In genomic region chr12:27710592-27711311, GRCh38 we compare ENCODE assay signal across 8 cellular contexts. TPM values are rescaled to one million over a fixed set of nuclear protein-coding genes. Genes with fewer than 3 reads are reported as not detected.
DNase-seq lines count a peak whose midpoint lies in the region; ATAC-seq and TF ChIP-seq lines count a peak whose summit lies in the region.

Gene MRPS35, plus strand, starts transcription at chr12:27710832. Its CDS starts 12 bp downstream, at chr12:27710844.

- H3K36me3 Mint-ChIP-seq in HFFc6 (ENCODE audit: low read depth): peaks cover 26% of the 10 kb centered on the region
- peaks cover 13% of the 10 kb centered on the region in 2 donors for H3K36me3 Mint-ChIP-seq in activated naive CD4-positive, alpha-beta T cell treated with anti-CD3 and anti-CD28 coated beads, Interleukin-2, amount 50 U/mL, for 72 hours
- H3K36me3 Mint-ChIP-seq in osteocyte (ENCODE audit: unreplicated experiment): peaks cover 3% of the 10 kb centered on the region

- CTCF ChIA-PET in GM10248 (lab: Yijun Ruan, JAX): interaction anchor here (0.6 to 2.0 kb wide), 5 partner anchors 10 to 276 kb away, joined by 3 to 7 read pairs (median 3); partner anchors contain the start of gene REP15

- H3K27me3 Mint-ChIP-seq in HFFc6 (ENCODE audit: insufficient read depth) (peaks cover 2% of the 10 kb centered on the region), osteocyte (ENCODE audit: unreplicated experiment) (no peaks in the 10 kb centered on the region)

- H3K9me3 Mint-ChIP-seq in HFFc6: no peaks in the 10 kb centered on the region
- H3K9me3 Mint-ChIP-seq in activated naive CD4-positive, alpha-beta T cell treated with anti-CD3 and anti-CD28 coated beads, Interleukin-2, amount 50 U/mL, for 72 hours: no peaks in the 10 kb centered on the region
- no peaks in the 10 kb centered on the region for H3K9me3 Mint-ChIP-seq in osteocyte (ENCODE audit: unreplicated experiment)

- TF ChIP-seq CTCF in GM10248 (IDR thresholded peaks at IDR 0.05; ENCODE audit: control extremely low read depth, extremely low read depth, low read depth, missing control alignments) (no peak), HFFc6 (IDR thresholded peaks at IDR 0.05) (no peak), osteocyte (IDR thresholded peaks at IDR 0.05) (no peak), thoracic aorta (IDR thresholded peaks at IDR 0.05) (no peak)

- peaks cover 6% of the 10 kb centered on the region for H3K36me3 ChIP-seq in thoracic aorta

- no peaks in the 10 kb centered on the region for H3K9me3 ChIP-seq in thoracic aorta

- peak within 1 kb of the TSS; percentile 85 for H3K4me3 ChIP-seq in thoracic aorta

- peak; percentile 98 for ATAC-seq in activated naive CD4-positive, alpha-beta T cell treated with anti-CD3 and anti-CD28 coated beads, Interleukin-2, amount 50 U/mL, for 72 hours
- ATAC-seq in thoracic aorta (ENCODE audit: insufficient number of reproducible peaks, low FRiP score, low read depth): peak; percentile 95

- H3K4me1 Mint-ChIP-seq in HFFc6 (ENCODE audit: low read depth) (peaks cover 32% of the 10 kb centered on the region), osteocyte (ENCODE audit: unreplicated experiment) (peaks cover 20% of the 10 kb centered on the region)

- H3K27me3 ChIP-seq in thoracic aorta (replicated peaks; ENCODE audit: insufficient read depth): no peaks in the 10 kb centered on the region

- H3K4me3 Mint-ChIP-seq in HFFc6 (peak within 1 kb of the TSS; percentile 96), osteocyte (ENCODE audit: unreplicated experiment) (peak within 1 kb of the TSS; percentile 92)

- peak within 1 kb of the TSS; percentile 81 to 86 for H3K27ac ChIP-seq in thoracic aorta

- H3K27ac Mint-ChIP-seq in HFFc6 (peak within 1 kb of the TSS; percentile 97), osteocyte (ENCODE audit: unreplicated experiment) (peak within 1 kb of the TSS; percentile 95)
- peak within 1 kb of the TSS; percentile 96 to 98 for H3K27ac Mint-ChIP-seq in activated naive CD4-positive, alpha-beta T cell treated with anti-CD3 and anti-CD28 coated beads, Interleukin-2, amount 50 U/mL, for 72 hours

- peaks cover 7 to 22% of the 10 kb centered on the region in 2 donors for H3K4me1 ChIP-seq in thoracic aorta (ENCODE audit: control insufficient read depth in 1 of 2, low read depth in 2 of 2)

- POLR2A ChIA-PET in GM10248 (lab: Yijun Ruan, JAX): no interaction called here

- DNase-seq in GM10248 (ENCODE audit: extremely low spot score) (peak; percentile 91), HFFc6 (peak; percentile 91), NAMALWA (ENCODE audit: low spot score) (peak; percentile 91), SKM-1 (lab: John Stamatoyannopoulos, UW; ENCODE audit: unreplicated experiment) (peak; percentile 64), glomerular visceral epithelial cell (ENCODE audit: extremely low spot score) (peak; percentile 86), osteocyte (ENCODE audit: extremely low spot score, unreplicated experiment) (peak; percentile 96), thoracic aorta (ENCODE audit: low spot score) (peak; percentile 64)
- peak; percentile 92 for DNase-seq in activated naive CD4-positive, alpha-beta T cell treated with anti-CD3 and anti-CD28 coated beads, Interleukin-2, amount 50 U/mL, for 72 hours (ENCODE audit: low spot score in 2 of 2)

RNA-seq across cellular contexts. Expression of gene MRPS35, which starts in this region (rescaled TPM):
- total RNA-seq in HFFc6 (2021; fragmentation: NEBNext Ultra II Directional; extraction: Animal tissue kit (Norgen Biotek cat#: 25700)): 10 to 100 TPM; 39.2 to 47.9 (median 45.6) TPM
- 10 to 100 TPM; 49.3 to 53.9 TPM for total RNA-seq in activated naive CD4-positive, alpha-beta T cell treated with anti-CD3 and anti-CD28 coated beads, Interleukin-2, amount 50 U/mL, for 72 hours
- total RNA-seq in osteocyte: 30.6 and 31.0 TPM in 2 replicates
- total RNA-seq in thoracic aorta: 10 to 100 TPM; 32.7 to 55.9 TPM

Comparison
In these comparisons a context has a peak if more than half of its experiments do, and no peak if none do; other contexts are left out.
1. Peak in every context shown above with its lines: DNase-seq, ATAC-seq, H3K4me3 ChIP-seq and H3K27ac ChIP-seq.